In the genomic region with DNA sequence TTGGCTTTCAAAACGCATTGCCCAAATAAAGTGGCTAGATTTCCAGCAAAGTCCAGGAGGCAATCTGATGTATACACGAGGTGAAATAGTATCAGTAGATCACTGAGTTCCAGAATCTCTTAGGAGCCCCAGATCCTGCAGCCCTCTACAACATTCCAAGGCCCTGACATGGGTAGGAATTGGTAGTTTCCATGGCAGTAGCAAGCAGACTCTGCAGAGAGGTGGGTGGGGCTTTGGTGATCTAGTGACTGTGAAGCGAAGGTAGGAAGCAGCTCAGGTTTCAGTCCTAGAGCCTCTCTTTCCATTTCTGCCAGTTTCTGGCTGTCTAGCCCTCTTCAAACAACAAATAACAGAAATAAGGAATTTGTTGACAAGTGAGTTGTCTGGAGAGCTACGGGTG, we compare ENCODE assay signal across 2 cellular contexts.
TF ChIP-seq lines count a peak whose summit lies in the region.

No MANE protein-coding gene starts in this region.

TF ChIP-seq in SK-N-SH treated with all-trans-retinoic acid at 6 μM for 48 hours, 23 proteins besides CTCF, POLR2A, EP300 and RAD21 (continued from another document):
- TF ChIP-seq, protein P1, sequence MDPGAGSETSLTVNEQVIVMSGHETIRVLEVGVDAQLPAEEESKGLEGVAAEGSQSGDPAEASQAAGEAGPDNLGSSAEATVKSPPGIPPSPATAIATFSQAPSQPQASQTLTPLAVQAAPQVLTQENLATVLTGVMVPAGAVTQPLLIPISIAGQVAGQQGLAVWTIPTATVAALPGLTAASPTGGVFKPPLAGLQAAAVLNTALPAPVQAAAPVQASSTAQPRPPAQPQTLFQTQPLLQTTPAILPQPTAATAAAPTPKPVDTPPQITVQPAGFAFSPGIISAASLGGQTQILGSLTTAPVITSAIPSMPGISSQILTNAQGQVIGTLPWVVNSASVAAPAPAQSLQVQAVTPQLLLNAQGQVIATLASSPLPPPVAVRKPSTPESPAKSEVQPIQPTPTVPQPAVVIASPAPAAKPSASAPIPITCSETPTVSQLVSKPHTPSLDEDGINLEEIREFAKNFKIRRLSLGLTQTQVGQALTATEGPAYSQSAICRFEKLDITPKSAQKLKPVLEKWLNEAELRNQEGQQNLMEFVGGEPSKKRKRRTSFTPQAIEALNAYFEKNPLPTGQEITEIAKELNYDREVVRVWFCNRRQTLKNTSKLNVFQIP (CRISPR knock-in tag; IDR thresholded peaks at IDR 0.05; ENCODE audit: borderline replicate concordance, low read depth): no peak
- no peak for TF ChIP-seq ZFP30 (CRISPR knock-in tag; IDR thresholded peaks at IDR 0.05)
- TF ChIP-seq, protein P2, sequence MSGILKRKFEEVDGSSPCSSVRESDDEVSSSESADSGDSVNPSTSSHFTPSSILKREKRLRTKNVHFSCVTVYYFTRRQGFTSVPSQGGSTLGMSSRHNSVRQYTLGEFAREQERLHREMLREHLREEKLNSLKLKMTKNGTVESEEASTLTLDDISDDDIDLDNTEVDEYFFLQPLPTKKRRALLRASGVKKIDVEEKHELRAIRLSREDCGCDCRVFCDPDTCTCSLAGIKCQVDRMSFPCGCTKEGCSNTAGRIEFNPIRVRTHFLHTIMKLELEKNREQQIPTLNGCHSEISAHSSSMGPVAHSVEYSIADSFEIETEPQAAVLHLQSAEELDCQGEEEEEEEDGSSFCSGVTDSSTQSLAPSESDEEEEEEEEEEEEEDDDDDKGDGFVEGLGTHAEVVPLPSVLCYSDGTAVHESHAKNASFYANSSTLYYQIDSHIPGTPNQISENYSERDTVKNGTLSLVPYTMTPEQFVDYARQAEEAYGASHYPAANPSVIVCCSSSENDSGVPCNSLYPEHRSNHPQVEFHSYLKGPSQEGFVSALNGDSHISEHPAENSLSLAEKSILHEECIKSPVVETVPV (CRISPR knock-in tag; IDR thresholded peaks at IDR 0.05): no peak
- TF ChIP-seq ZFP3 (CRISPR knock-in tag; IDR thresholded peaks at IDR 0.05): no peak
- TF ChIP-seq, protein P3, sequence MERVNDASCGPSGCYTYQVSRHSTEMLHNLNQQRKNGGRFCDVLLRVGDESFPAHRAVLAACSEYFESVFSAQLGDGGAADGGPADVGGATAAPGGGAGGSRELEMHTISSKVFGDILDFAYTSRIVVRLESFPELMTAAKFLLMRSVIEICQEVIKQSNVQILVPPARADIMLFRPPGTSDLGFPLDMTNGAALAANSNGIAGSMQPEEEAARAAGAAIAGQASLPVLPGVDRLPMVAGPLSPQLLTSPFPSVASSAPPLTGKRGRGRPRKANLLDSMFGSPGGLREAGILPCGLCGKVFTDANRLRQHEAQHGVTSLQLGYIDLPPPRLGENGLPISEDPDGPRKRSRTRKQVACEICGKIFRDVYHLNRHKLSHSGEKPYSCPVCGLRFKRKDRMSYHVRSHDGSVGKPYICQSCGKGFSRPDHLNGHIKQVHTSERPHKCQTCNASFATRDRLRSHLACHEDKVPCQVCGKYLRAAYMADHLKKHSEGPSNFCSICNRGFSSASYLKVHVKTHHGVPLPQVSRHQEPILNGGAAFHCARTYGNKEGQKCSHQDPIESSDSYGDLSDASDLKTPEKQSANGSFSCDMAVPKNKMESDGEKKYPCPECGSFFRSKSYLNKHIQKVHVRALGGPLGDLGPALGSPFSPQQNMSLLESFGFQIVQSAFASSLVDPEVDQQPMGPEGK (CRISPR knock-in tag; IDR thresholded peaks at IDR 0.05; ENCODE audit: borderline replicate concordance): no peak
- no peak for TF ChIP-seq TSHZ2 (CRISPR knock-in tag; IDR thresholded peaks at IDR 0.05)
- no peak for TF ChIP-seq GLIS3 (CRISPR knock-in tag; IDR thresholded peaks at IDR 0.05)
- TF ChIP-seq ZNF565 (CRISPR knock-in tag; conservative IDR thresholded peaks at IDR 0.05; ENCODE audit: low read depth): no peak

TF ChIP-seq in SK-N-SH, 30 proteins besides CTCF, POLR2A, EP300 and RAD21 (continued from another document):
- no peak for TF ChIP-seq MXI1 (IDR thresholded peaks at IDR 0.05; ENCODE audit: low read depth, low read length)
- TF ChIP-seq, protein P4, sequence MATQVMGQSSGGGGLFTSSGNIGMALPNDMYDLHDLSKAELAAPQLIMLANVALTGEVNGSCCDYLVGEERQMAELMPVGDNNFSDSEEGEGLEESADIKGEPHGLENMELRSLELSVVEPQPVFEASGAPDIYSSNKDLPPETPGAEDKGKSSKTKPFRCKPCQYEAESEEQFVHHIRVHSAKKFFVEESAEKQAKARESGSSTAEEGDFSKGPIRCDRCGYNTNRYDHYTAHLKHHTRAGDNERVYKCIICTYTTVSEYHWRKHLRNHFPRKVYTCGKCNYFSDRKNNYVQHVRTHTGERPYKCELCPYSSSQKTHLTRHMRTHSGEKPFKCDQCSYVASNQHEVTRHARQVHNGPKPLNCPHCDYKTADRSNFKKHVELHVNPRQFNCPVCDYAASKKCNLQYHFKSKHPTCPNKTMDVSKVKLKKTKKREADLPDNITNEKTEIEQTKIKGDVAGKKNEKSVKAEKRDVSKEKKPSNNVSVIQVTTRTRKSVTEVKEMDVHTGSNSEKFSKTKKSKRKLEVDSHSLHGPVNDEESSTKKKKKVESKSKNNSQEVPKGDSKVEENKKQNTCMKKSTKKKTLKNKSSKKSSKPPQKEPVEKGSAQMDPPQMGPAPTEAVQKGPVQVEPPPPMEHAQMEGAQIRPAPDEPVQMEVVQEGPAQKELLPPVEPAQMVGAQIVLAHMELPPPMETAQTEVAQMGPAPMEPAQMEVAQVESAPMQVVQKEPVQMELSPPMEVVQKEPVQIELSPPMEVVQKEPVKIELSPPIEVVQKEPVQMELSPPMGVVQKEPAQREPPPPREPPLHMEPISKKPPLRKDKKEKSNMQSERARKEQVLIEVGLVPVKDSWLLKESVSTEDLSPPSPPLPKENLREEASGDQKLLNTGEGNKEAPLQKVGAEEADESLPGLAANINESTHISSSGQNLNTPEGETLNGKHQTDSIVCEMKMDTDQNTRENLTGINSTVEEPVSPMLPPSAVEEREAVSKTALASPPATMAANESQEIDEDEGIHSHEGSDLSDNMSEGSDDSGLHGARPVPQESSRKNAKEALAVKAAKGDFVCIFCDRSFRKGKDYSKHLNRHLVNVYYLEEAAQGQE (IDR thresholded peaks at IDR 0.05; ENCODE audit: low read depth, low read length): no peak
- no peak for TF ChIP-seq EZH2phosphoT487 (IDR thresholded peaks at IDR 0.05; ENCODE audit: borderline replicate concordance, low read depth)
- no peak for TF ChIP-seq MEF2A (IDR thresholded peaks at IDR 0.05; ENCODE audit: borderline replicate concordance, low read depth)
- TF ChIP-seq, protein P5, sequence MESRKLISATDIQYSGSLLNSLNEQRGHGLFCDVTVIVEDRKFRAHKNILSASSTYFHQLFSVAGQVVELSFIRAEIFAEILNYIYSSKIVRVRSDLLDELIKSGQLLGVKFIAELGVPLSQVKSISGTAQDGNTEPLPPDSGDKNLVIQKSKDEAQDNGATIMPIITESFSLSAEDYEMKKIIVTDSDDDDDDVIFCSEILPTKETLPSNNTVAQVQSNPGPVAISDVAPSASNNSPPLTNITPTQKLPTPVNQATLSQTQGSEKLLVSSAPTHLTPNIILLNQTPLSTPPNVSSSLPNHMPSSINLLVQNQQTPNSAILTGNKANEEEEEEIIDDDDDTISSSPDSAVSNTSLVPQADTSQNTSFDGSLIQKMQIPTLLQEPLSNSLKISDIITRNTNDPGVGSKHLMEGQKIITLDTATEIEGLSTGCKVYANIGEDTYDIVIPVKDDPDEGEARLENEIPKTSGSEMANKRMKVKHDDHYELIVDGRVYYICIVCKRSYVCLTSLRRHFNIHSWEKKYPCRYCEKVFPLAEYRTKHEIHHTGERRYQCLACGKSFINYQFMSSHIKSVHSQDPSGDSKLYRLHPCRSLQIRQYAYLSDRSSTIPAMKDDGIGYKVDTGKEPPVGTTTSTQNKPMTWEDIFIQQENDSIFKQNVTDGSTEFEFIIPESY (IDR thresholded peaks at IDR 0.05; ENCODE audit: borderline replicate concordance, low read depth): no peak
- no peak for TF ChIP-seq CHD2 (IDR thresholded peaks at IDR 0.05; ENCODE audit: low read length, partially characterized antibody)
- TF ChIP-seq JUND (IDR thresholded peaks at IDR 0.05): no peak
- TF ChIP-seq, protein P6, sequence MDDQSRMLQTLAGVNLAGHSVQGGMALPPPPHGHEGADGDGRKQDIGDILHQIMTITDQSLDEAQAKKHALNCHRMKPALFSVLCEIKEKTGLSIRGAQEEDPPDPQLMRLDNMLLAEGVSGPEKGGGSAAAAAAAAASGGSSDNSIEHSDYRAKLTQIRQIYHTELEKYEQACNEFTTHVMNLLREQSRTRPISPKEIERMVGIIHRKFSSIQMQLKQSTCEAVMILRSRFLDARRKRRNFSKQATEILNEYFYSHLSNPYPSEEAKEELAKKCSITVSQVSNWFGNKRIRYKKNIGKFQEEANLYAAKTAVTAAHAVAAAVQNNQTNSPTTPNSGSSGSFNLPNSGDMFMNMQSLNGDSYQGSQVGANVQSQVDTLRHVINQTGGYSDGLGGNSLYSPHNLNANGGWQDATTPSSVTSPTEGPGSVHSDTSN (IDR thresholded peaks at IDR 0.05): no peak
- TF ChIP-seq POLR2AphosphoS5 (IDR thresholded peaks at IDR 0.05; ENCODE audit: low read depth, low read length): no peak
- no peak for TF ChIP-seq FOXM1 (IDR thresholded peaks at IDR 0.05; ENCODE audit: low read depth)
